In the genomic region with DNA sequence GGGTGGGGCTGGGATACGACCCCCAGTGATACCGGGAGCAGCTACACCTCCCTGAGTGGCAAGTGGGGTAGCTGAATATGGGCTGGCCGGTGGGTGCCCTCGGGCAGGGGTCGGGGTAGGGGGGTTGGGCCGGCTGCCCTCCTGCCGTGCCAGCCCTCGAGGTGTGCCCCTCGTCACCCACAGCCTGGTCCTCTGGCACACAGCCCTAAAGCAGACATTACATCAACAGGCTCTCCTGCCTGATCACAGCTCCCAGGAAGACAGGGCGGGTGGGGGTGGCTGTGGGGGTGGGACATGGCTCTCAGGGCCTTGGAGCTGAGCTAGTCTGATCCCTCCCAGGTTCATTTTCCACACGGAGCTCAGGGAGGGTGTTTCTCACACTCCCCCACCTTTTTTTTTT, we compare ENCODE assay signal across 23 cellular contexts. TPM values are rescaled to one million over a fixed set of nuclear protein-coding genes. Genes with fewer than 3 reads are reported as not detected.
"Had no signal": no experiment of that assay in that cellular context is flagged by ENCODE, and none has a peak within 500 bp of the region (broad histone marks: within the 10 kb centered on the region; RNA-seq: fewer than 3 reads in every experiment).

No MANE protein-coding gene starts in this region.

- H3K27ac ChIP-seq: esophagus squamous epithelium, gastroesophageal sphincter, hepatocyte, suprapubic skin, upper lobe of right lung, vagina had no signal

- H3K27me3 ChIP-seq: esophagus squamous epithelium, gastroesophageal sphincter, hepatocyte, suprapubic skin, tibial nerve, upper lobe of right lung, vagina had no signal

- H3K27me3 Mint-ChIP-seq: naive thymus-derived CD4-positive, alpha-beta T cell had no signal

- H3K4me3 ChIP-seq: esophagus squamous epithelium, gastroesophageal sphincter, hepatocyte, suprapubic skin, tibial nerve, upper lobe of right lung, vagina had no signal

- H3K9me3 ChIP-seq: esophagus squamous epithelium, gastroesophageal sphincter, suprapubic skin, tibial nerve, upper lobe of right lung, vagina had no signal

- H3K9me3 Mint-ChIP-seq: naive thymus-derived CD4-positive, alpha-beta T cell; nephron progenitor cell had no signal

- ATAC-seq: gastroesophageal sphincter; left colon; naive thymus-derived CD4-positive, alpha-beta T cell; upper lobe of right lung had no signal

- H3K4me1 ChIP-seq: upper lobe of right lung, vagina had no signal

- DNase-seq: dermis blood vessel endothelial cell; esophagus squamous epithelium; foreskin fibroblast; glutamatergic neuron; kidney; left colon; mammary epithelial cell; naive thymus-derived CD4-positive, alpha-beta T cell; nephron progenitor cell; small intestine; stimulated activated CD4-positive, alpha-beta T cell treated with anti-CD3 and anti-CD28 coated beads, Interleukin-2, amount 100 ng/mL, for 48 hours; stimulated activated naive CD4-positive, alpha-beta T cell treated with Interleukin-2 at 50 U/mL for 16 hours; upper lobe of right lung had no signal

- H3K4me3 Mint-ChIP-seq: naive thymus-derived CD4-positive, alpha-beta T cell; nephron progenitor cell had no signal

RNA-seq across cellular contexts. Expression of gene C8G, which starts 23.7 kb away (rescaled TPM):
- total RNA-seq: dermis blood vessel endothelial cell, epithelial cell of proximal tubule, gastroesophageal sphincter, lower leg skin, mesenteric fat pad, mononuclear cell, pulmonary artery endothelial cell, vagina had no signal
- polyA plus RNA-seq: naive thymus-derived CD4-positive, alpha-beta T cell had no signal

RNA-seq across cellular contexts. Expression of gene LCN12, which starts 30.8 kb away (rescaled TPM):
- total RNA-seq: dermis blood vessel endothelial cell, esophagus squamous epithelium, gastroesophageal sphincter, lower leg skin, mesenteric fat pad, mononuclear cell, pulmonary artery endothelial cell, vagina had no signal
- polyA plus RNA-seq: naive thymus-derived CD4-positive, alpha-beta T cell had no signal
